In the genomic region with DNA sequence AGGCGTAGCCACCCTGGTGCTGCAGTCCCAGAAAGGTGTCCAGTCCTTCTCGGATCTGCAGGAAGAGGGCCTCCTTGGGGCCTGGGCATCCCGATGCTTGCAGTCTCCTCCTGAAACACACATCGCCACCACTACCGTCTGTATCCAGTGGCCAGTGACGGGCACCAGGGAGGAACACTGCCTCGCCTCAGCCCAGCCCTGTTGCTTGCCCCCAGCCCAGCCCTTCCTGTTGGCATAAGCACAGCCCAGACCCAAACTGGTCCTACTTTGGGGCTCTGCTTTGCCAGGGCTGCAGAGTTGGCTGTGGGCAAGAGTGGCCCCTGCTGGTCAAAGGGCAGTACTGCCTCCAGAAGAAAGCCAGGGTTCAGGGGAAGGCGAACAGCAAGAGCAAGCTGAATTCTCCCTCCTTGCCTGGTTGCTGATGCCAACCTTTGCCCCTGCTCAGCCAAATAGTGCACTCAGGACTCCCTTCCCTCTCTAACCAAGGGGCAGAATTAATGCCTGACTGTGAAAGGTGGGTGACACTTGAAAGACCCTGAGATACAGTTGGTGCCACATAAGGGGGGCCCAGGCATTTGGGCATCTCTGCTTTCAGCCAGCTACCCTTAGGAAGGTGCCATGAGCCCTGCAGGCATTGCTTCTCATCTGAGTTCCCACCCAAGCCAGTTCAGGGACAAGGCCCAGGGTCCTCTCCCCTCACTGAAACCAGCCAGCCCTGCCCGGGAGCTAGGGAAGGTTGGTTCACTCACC, we compare ENCODE assay signal across 9 cellular contexts. TPM values are rescaled to one million over a fixed set of nuclear protein-coding genes. Genes with fewer than 3 reads are reported as not detected.
DNase-seq lines count a peak whose midpoint lies in the region; ATAC-seq and TF ChIP-seq lines count a peak whose summit lies in the region.
"Had no signal": no experiment of that assay in that cellular context is flagged by ENCODE, and none has a peak within 500 bp of the region (broad histone marks: within the 10 kb centered on the region; RNA-seq: fewer than 3 reads in every experiment).

No MANE protein-coding gene starts in this region.

- ATAC-seq in left lobe of liver (peak; percentile 88), GM18517 (IDR thresholded peaks at IDR 0.05; ENCODE audit: unreplicated experiment) (no peak)

- DNase-seq in D341Med (ENCODE audit: low spot score) (peak; percentile 90), HFF-Myc (ENCODE audit: extremely low read depth, low read depth) (no peak), NCI-H2171 (lab: John Stamatoyannopoulos, UW) (peak; percentile 17), chondrocyte (ENCODE audit: low spot score) (no peak), left lobe of liver (ENCODE audit: low spot score) (peak; percentile 71)
- peak; percentile 81 for DNase-seq in activated CD4-positive, CD25-positive, alpha-beta regulatory T cell treated with anti-CD3 and anti-CD28 coated beads, Interleukin-2, amount 50 U/mL, for 72 hours
- DNase-seq in stimulated activated CD4-positive, alpha-beta T cell treated with anti-CD3 and anti-CD28 coated beads, Interleukin-1b, Interleukin-23, amount 100 ng/mL, for 4 hours (ENCODE audit: low read depth in 2 of 2), result peak; percentile 63 to 73

- no peaks in the 10 kb centered on the region for H3K36me3 Mint-ChIP-seq in chondrocyte (ENCODE audit: low read depth)

- no peaks in the 10 kb centered on the region for H3K27me3 Mint-ChIP-seq in chondrocyte (ENCODE audit: low read depth)

- H3K27ac Mint-ChIP-seq in chondrocyte (ENCODE audit: unreplicated experiment), result peak overlapping the region; percentile 82

- peak overlapping the region; percentile 36 for H3K4me3 Mint-ChIP-seq in chondrocyte (ENCODE audit: unreplicated experiment)

- no peaks in the 10 kb centered on the region for H3K9me3 Mint-ChIP-seq in chondrocyte (ENCODE audit: low read depth)

- no peak overlapping the region for H3K4me3 ChIP-seq in HFF-Myc (replicated peaks; ENCODE audit: low read depth, low read length)

- peaks cover 16% of the 10 kb centered on the region for H3K4me1 Mint-ChIP-seq in chondrocyte (ENCODE audit: low read depth)

- peak; percentile 99 for TF ChIP-seq CTCF in HFF-Myc (IDR thresholded peaks at IDR 0.05; ENCODE audit: low read depth, low read length, missing control alignments)
- TF ChIP-seq CTCF in chondrocyte (IDR thresholded peaks at IDR 0.05), result peak; percentile 97

RNA-seq across cellular contexts. Expression of a gene that starts 11.1 kb away (rescaled TPM):
- total RNA-seq in chondrocyte (50.0 to 214 TPM (median 203 TPM) in 3 replicates), left lobe of liver (6.5 TPM)

RNA-seq across cellular contexts. Expression of a gene that starts 31.3 kb away (rescaled TPM):
- total RNA-seq in chondrocyte, result 233 to 257 TPM (median 238 TPM) in 3 replicates
- 95.6 TPM for total RNA-seq in left lobe of liver

RNA-seq across cellular contexts. Expression of a gene that starts 48.0 kb away (rescaled TPM):
- total RNA-seq in chondrocyte (not detected in 3 replicates), left lobe of liver (not detected)
- total RNA-seq: activated CD8-positive, alpha-beta memory T cell treated with anti-CD3 and anti-CD28 coated beads for 36 hours had no signal

RNA-seq across cellular contexts. Expression of a gene that starts 55.2 kb away (rescaled TPM):
- 32.3 to 43.2 TPM (median 35.2 TPM) in 3 replicates for total RNA-seq in chondrocyte
- 18.5 TPM for total RNA-seq in left lobe of liver

Comparison
In these comparisons a context has a peak if more than half of its experiments do, and no peak if none do; other contexts are left out.
1. DNase-seq: peak in D341Med (single experiment), NCI-H2171 (single experiment), activated CD4-positive, CD25-positive, alpha-beta regulatory T cell treated with anti-CD3 and anti-CD28 coated beads, Interleukin-2, amount 50 U/mL, for 72 hours (single experiment), left lobe of liver (single experiment) and stimulated activated CD4-positive, alpha-beta T cell treated with anti-CD3 and anti-CD28 coated beads, Interleukin-1b, Interleukin-23, amount 100 ng/mL, for 4 hours (2 of 2); none in HFF-Myc (single experiment) and chondrocyte (single experiment).